In genomic region chr19:35462983-35463382, GRCh38 we compare ENCODE assay signal across 21 cellular contexts. TPM values are rescaled to one million over a fixed set of nuclear protein-coding genes. Genes with fewer than 3 reads are reported as not detected.
DNase-seq lines count a peak whose midpoint lies in the region; ATAC-seq and TF ChIP-seq lines count a peak whose summit lies in the region.
"Not testable (repeated sequence)": the region's sequence is repeated elsewhere in the genome, so short reads cannot be mapped to it uniquely, and the experiment has no call there.
"Had no signal": no experiment of that assay in that cellular context is flagged by ENCODE, and none has a peak within 500 bp of the region (broad histone marks: within the 10 kb centered on the region; RNA-seq: fewer than 3 reads in every experiment).

No MANE protein-coding gene starts in this region.

- not testable (repeated sequence) for TF ChIP-seq POLR2A in GM18505 (IDR thresholded peaks at IDR 0.05; ENCODE audit: borderline replicate concordance, extremely low read depth, insufficient read depth, insufficient read length)

- peak overlapping the region; percentile 90 for H3K27ac Mint-ChIP-seq in T-helper 1 cell treated with Interleukin-12 subunit alpha and Interleukin-12 subunit beta and Interleukin-4 antibody, amounts not matched to agents 30 μg/mL and 1 μg/mL, for 36 hours
- peak overlapping the region; percentile 91 for H3K27ac Mint-ChIP-seq in activated CD8-positive, alpha-beta memory T cell treated with anti-CD3 and anti-CD28 coated beads, Interleukin-2, amount 10 ng/mL, durations not matched to agents 7 days and 5 days
- H3K27ac Mint-ChIP-seq in activated naive CD8-positive, alpha-beta T cell: peak overlapping the region; percentile 62
- H3K27ac Mint-ChIP-seq in immature natural killer cell: peak overlapping the region; percentile 98 to 100 (median 98)

- not testable (repeated sequence) for H3K27me3 ChIP-seq in BLaER1 treated with 17β-estradiol and CSF1 and Interleukin-3, amounts not matched to agents 10 nM and 100 nM; Loucy (ENCODE audit: insufficient read depth, low read length, poor library complexity, severe bottlenecking); parathyroid adenoma (ENCODE audit: control insufficient read depth, insufficient read depth, low read length)

- H2AFZ ChIP-seq in Loucy (ENCODE audit: low read length); parathyroid adenoma: not testable (repeated sequence)

- peak overlapping the region; percentile 78 for H3K4me3 Mint-ChIP-seq in T-helper 1 cell treated with Interleukin-12 subunit alpha and Interleukin-12 subunit beta and Interleukin-4 antibody, amounts not matched to agents 30 μg/mL and 1 μg/mL, for 36 hours
- H3K4me3 Mint-ChIP-seq in activated CD8-positive, alpha-beta memory T cell treated with anti-CD3 and anti-CD28 coated beads, Interleukin-2, amount 10 ng/mL, durations not matched to agents 7 days and 5 days: peak overlapping the region; percentile 55
- H3K4me3 Mint-ChIP-seq in activated naive CD8-positive, alpha-beta T cell: peak overlapping the region; percentile 71
- H3K4me3 Mint-ChIP-seq in immature natural killer cell: peak overlapping the region; percentile 78 to 91 (median 86)

- TF ChIP-seq CTCF in Loucy (conservative IDR thresholded peaks at IDR 0.05; ENCODE audit: low read length); parathyroid adenoma (IDR thresholded peaks at IDR 0.05): not testable (repeated sequence)

- H3K27ac ChIP-seq in BLaER1 treated with 17β-estradiol and CSF1 and Interleukin-3, amounts not matched to agents 10 nM and 100 nM: peak overlapping the region; percentile 68 to 97 (median 88)
- not testable (repeated sequence) for H3K27ac ChIP-seq in parathyroid adenoma

- DNase-seq in activated CD8-positive, alpha-beta memory T cell treated with anti-CD3 and anti-CD28 coated beads, Interleukin-2, amount 10 ng/mL, durations not matched to agents 7 days and 5 days; immature natural killer cell: not testable (repeated sequence)

- H3K4me1 Mint-ChIP-seq in T-helper 1 cell treated with Interleukin-12 subunit alpha and Interleukin-12 subunit beta and Interleukin-4 antibody, amounts not matched to agents 30 μg/mL and 1 μg/mL, for 36 hours (ENCODE audit: low read depth): peaks cover 31% of the 10 kb centered on the region
- peaks cover 35% of the 10 kb centered on the region for H3K4me1 Mint-ChIP-seq in activated CD8-positive, alpha-beta memory T cell treated with anti-CD3 and anti-CD28 coated beads, Interleukin-2, amount 10 ng/mL, durations not matched to agents 7 days and 5 days
- peaks cover 31% of the 10 kb centered on the region for H3K4me1 Mint-ChIP-seq in activated naive CD8-positive, alpha-beta T cell (ENCODE audit: low read depth)
- peaks cover 44 to 62% of the 10 kb centered on the region in 2 donors for H3K4me1 Mint-ChIP-seq in immature natural killer cell

- H3K27me3 Mint-ChIP-seq in T-helper 1 cell treated with Interleukin-12 subunit alpha and Interleukin-12 subunit beta and Interleukin-4 antibody, amounts not matched to agents 30 μg/mL and 1 μg/mL, for 36 hours (ENCODE audit: low read depth): peaks cover 17% of the 10 kb centered on the region
- H3K27me3 Mint-ChIP-seq in activated CD8-positive, alpha-beta memory T cell treated with anti-CD3 and anti-CD28 coated beads, Interleukin-2, amount 10 ng/mL, durations not matched to agents 7 days and 5 days; activated naive CD8-positive, alpha-beta T cell: not testable (repeated sequence)
- H3K27me3 Mint-ChIP-seq in immature natural killer cell (ENCODE audit: low read depth in 3 of 3): peaks cover 3 to 11% (median 10%) of the 10 kb centered on the region in 3 donors

- not testable (repeated sequence) for H3K36me3 Mint-ChIP-seq in T-helper 1 cell treated with Interleukin-12 subunit alpha and Interleukin-12 subunit beta and Interleukin-4 antibody, amounts not matched to agents 30 μg/mL and 1 μg/mL, for 36 hours (ENCODE audit: low read depth); activated CD8-positive, alpha-beta memory T cell treated with anti-CD3 and anti-CD28 coated beads, Interleukin-2, amount 10 ng/mL, durations not matched to agents 7 days and 5 days; activated naive CD8-positive, alpha-beta T cell; immature natural killer cell

- peak overlapping the region in 6 of 10 experiments; percentile 16 to 44 (median 33); a peak in 7 of 20 replicates for H3K4me3 ChIP-seq in BLaER1 treated with 17β-estradiol and CSF1 and Interleukin-3, amounts not matched to agents 10 nM and 100 nM
- peak overlapping the region; percentile 68 for H3K4me3 ChIP-seq in Loucy (ENCODE audit: low read length, poor library complexity, severe bottlenecking)
- not testable (repeated sequence) for H3K4me3 ChIP-seq in parathyroid adenoma (ENCODE audit: low read depth, low read length)

- not testable (repeated sequence) for H3K9me3 ChIP-seq in BLaER1 treated with 17β-estradiol and CSF1 and Interleukin-3, amounts not matched to agents 10 nM and 100 nM (replicated peaks in 1 of 11); Loucy (ENCODE audit: insufficient read depth, low read depth, low read length); parathyroid adenoma (ENCODE audit: control insufficient read depth, low read length)

- H3K9me3 Mint-ChIP-seq in T-helper 1 cell treated with Interleukin-12 subunit alpha and Interleukin-12 subunit beta and Interleukin-4 antibody, amounts not matched to agents 30 μg/mL and 1 μg/mL, for 36 hours; activated CD8-positive, alpha-beta memory T cell treated with anti-CD3 and anti-CD28 coated beads, Interleukin-2, amount 10 ng/mL, durations not matched to agents 7 days and 5 days (ENCODE audit: low read depth); activated naive CD8-positive, alpha-beta T cell (ENCODE audit: low read depth); immature natural killer cell: not testable (repeated sequence)

- peak overlapping the region; percentile 58 to 85 (median 74); a peak in 21 of 22 replicates for H3K9ac ChIP-seq in BLaER1 treated with 17β-estradiol and CSF1 and Interleukin-3, amounts not matched to agents 10 nM and 100 nM
- peak overlapping the region; percentile 65 for H3K9ac ChIP-seq in Loucy (ENCODE audit: low read depth, low read length, poor library complexity, severe bottlenecking)
- H3K9ac ChIP-seq in parathyroid adenoma: not testable (repeated sequence)

- not testable (repeated sequence) for H4K20me1 ChIP-seq in BLaER1 treated with 17β-estradiol and CSF1 and Interleukin-3, amounts not matched to agents 10 nM and 100 nM; Loucy (ENCODE audit: insufficient read depth, low read length, poor library complexity, severe bottlenecking)

- peak overlapping the region; percentile 75 to 95 (median 89) for H3K4me2 ChIP-seq in BLaER1 treated with 17β-estradiol and CSF1 and Interleukin-3, amounts not matched to agents 10 nM and 100 nM
- H3K4me2 ChIP-seq in Loucy (ENCODE audit: low read depth, low read length, poor library complexity, severe bottlenecking) (peak overlapping the region; percentile 88), parathyroid adenoma (ENCODE audit: low read length) (peak overlapping the region; percentile 31)

- not testable (repeated sequence) for H3K36me3 ChIP-seq in BLaER1 treated with 17β-estradiol and CSF1 and Interleukin-3, amounts not matched to agents 10 nM and 100 nM; Loucy (ENCODE audit: insufficient read depth, low read length); parathyroid adenoma (ENCODE audit: control insufficient read depth, insufficient read depth, low read length)

- peaks cover 87 to 97% (median 93%) of the 10 kb centered on the region in 10 experiments for H3K4me1 ChIP-seq in BLaER1 treated with 17β-estradiol and CSF1 and Interleukin-3, amounts not matched to agents 10 nM and 100 nM
- peaks cover 77% of the 10 kb centered on the region for H3K4me1 ChIP-seq in Loucy (ENCODE audit: insufficient read depth, low read length, poor library complexity, severe bottlenecking)
- not testable (repeated sequence) for H3K4me1 ChIP-seq in parathyroid adenoma

- peaks cover 15% of the 10 kb centered on the region for H3F3A ChIP-seq in Loucy (ENCODE audit: low read depth)

- not testable (repeated sequence) for H3K79me2 ChIP-seq in Loucy (ENCODE audit: insufficient read depth, low read length); parathyroid adenoma

- ATAC-seq in GM18505 (IDR thresholded peaks at IDR 0.05; ENCODE audit: unreplicated experiment): peak; percentile 5
- peak; percentile 29 for ATAC-seq in activated CD8-positive, alpha-beta memory T cell treated with anti-CD3 and anti-CD28 coated beads, Interleukin-2, amount 10 ng/mL, durations not matched to agents 7 days and 5 days

- H3K9me2 ChIP-seq in Loucy (replicated peaks; ENCODE audit: low read depth, low read length): not testable (repeated sequence)

- CTCF ChIA-PET in activated CD8-positive, alpha-beta memory T cell treated with anti-CD3 and anti-CD28 coated beads, Interleukin-2, amount 10 ng/mL, durations not matched to agents 7 days and 5 days (lab: Charles Lee): interaction anchor here (0.7 to 3.1 kb wide), 13 partner anchors 10 to 116 kb away, joined by 3 to 28 read pairs (median 4); partner anchors contain the start of gene FFAR1

RNA-seq across cellular contexts. Expression of gene FFAR2, which starts 14.9 kb away (rescaled TPM):
- total RNA-seq in activated CD8-positive, alpha-beta memory T cell treated with anti-CD3 and anti-CD28 coated beads, Interleukin-2, amount 10 ng/mL, durations not matched to agents 7 days and 5 days: not detected
- polyA plus RNA-seq in immature natural killer cell: 1 to 10 TPM in 1 of 3 donors, under 1 TPM in 2; 0.12 to 1.6 (median 0.15) TPM
- total RNA-seq: A172; ascending aorta; epithelial cell of proximal tubule; H9; lung microvascular endothelial cell; PC-9; T-helper 2 cell treated with Interferon-gamma antibody and Interleukin-4, amounts not matched to agents 100 ng/mL and 5 ng/mL, for 36 hours; vagina had no signal
- polyA plus RNA-seq: SK-N-SH had no signal

RNA-seq across cellular contexts. Expression of gene KRTDAP, which starts 27.3 kb away (rescaled TPM):
- total RNA-seq in activated CD8-positive, alpha-beta memory T cell treated with anti-CD3 and anti-CD28 coated beads, Interleukin-2, amount 10 ng/mL, durations not matched to agents 7 days and 5 days: not detected
- polyA plus RNA-seq in immature natural killer cell: not detected
- total RNA-seq: A172; ascending aorta; epithelial cell of proximal tubule; lung microvascular endothelial cell; mucosa of gallbladder; PC-9; right atrium auricular region; Right ventricle myocardium inferior; T-helper 2 cell treated with Interferon-gamma antibody and Interleukin-4, amounts not matched to agents 100 ng/mL and 5 ng/mL, for 36 hours had no signal
- polyA plus RNA-seq: SK-N-SH, small intestine had no signal

RNA-seq across cellular contexts. Expression of gene DMKN, which starts 50.5 kb away (rescaled TPM):
- total RNA-seq in activated CD8-positive, alpha-beta memory T cell treated with anti-CD3 and anti-CD28 coated beads, Interleukin-2, amount 10 ng/mL, durations not matched to agents 7 days and 5 days: not detected
- polyA plus RNA-seq in immature natural killer cell: 10 to 100 TPM in 2 of 3 donors, 1 to 10 TPM in 1; 5.0 to 24.5 (median 20.3) TPM
- total RNA-seq: lung microvascular endothelial cell; T-helper 2 cell treated with Interferon-gamma antibody and Interleukin-4, amounts not matched to agents 100 ng/mL and 5 ng/mL, for 36 hours had no signal
- polyA plus RNA-seq: SK-N-SH had no signal

Comparison
In these comparisons a context has a peak if more than half of its experiments do, and no peak if none do; other contexts are left out.
1. H3K4me2 ChIP-seq: peak in every context shown above with its lines; median percentile 89 in BLaER1 treated with 17β-estradiol and CSF1 and Interleukin-3, amounts not matched to agents 10 nM and 100 nM; 88 in Loucy; 31 in parathyroid adenoma.